1 cellular context compared by ENCODE assay signal in the genomic region with DNA sequence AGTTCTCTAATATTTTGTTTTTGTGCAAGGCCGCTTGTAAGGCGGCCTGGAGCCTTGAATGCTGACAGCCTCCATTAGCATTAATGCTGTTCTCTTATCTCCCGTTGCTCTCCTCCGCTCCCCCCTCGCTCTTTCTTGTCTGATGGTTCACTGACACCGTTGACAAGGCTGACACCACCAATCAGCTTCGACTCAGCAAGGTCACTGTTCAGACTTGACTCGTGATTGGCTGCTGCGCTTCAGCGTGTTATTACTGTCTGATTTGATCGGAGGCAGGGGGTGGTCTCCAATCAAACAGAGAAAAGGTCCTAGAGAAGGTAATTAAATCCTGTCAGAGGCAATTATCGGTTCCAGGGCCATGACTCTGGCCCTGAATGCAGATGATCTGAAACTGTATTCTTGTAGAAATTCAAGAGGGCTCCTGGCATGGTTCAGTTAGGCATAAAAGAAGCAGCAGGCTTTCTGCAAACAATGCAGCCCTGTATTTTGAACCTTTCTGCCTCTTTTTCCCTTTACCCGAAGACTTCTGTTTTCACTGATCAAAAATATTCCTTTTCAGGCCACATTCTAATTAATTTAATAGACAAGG.
TF ChIP-seq lines count a peak whose summit lies in the region.

No MANE protein-coding gene starts in this region.

TF ChIP-seq in H1, 55 proteins besides CTCF, POLR2A, EP300 and RAD21 (continued from another document):
- TF ChIP-seq RFX5 (IDR thresholded peaks at IDR 0.05; ENCODE audit: borderline replicate concordance, low read depth, low read length) (no peak), JUND (IDR thresholded peaks at IDR 0.05; ENCODE audit: low read length) (no peak), SAP30 (IDR thresholded peaks at IDR 0.05; ENCODE audit: insufficient read depth, insufficient replicate concordance, low read length) (no peak), SP1 (IDR thresholded peaks at IDR 0.05; ENCODE audit: low read depth, low read length) (no peak), CBX8 (IDR thresholded peaks at IDR 0.05; ENCODE audit: borderline replicate concordance, low read depth, low read length) (no peak), EGR1 (IDR thresholded peaks at IDR 0.05; ENCODE audit: borderline replicate concordance, low read depth, low read length) (no peak), CBX5 (IDR thresholded peaks at IDR 0.05; ENCODE audit: low read depth, low read length) (no peak), ATF2 (IDR thresholded peaks at IDR 0.05; ENCODE audit: low read length) (no peak), SRF (IDR thresholded peaks at IDR 0.05; ENCODE audit: low read depth, low read length) (no peak), BCL11A (IDR thresholded peaks at IDR 0.05; ENCODE audit: low read depth in 2 of 2, low read length in 2 of 2) (no peak)
